ENCODE assay signal across 9 cellular contexts in the genomic region with DNA sequence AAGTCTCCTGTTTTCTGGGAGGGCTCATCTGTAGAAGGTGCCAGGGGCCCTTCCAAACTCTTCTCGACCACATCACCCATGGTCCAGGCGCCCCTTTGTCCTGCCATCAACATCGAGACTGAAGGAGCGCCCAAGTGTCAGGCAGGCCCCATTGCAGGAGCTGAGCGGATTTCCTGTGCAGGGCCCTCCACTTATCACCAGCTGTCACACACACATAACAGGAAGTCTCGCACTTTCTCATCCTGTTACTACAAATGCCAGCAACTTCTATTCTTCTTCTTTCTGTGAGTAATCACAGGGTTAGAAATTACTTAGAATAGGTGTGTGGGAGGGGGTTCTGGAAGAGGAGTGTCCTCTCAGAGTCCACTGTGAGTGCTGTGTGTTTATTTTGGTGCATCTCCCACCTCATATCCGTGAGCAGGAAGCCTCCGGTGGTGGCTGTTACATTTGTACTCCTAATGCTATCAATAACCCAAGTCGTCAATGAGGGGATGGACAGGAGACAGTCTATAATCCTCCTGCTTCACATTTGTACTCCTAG. TPM values are rescaled to one million over a fixed set of nuclear protein-coding genes. Genes with fewer than 3 reads are reported as not detected.
DNase-seq lines count a peak whose midpoint lies in the region; ATAC-seq and TF ChIP-seq lines count a peak whose summit lies in the region.
"Had no signal": no experiment of that assay in that cellular context is flagged by ENCODE, and none has a peak within 500 bp of the region (broad histone marks: within the 10 kb centered on the region; RNA-seq: fewer than 3 reads in every experiment).

A gene with protein sequence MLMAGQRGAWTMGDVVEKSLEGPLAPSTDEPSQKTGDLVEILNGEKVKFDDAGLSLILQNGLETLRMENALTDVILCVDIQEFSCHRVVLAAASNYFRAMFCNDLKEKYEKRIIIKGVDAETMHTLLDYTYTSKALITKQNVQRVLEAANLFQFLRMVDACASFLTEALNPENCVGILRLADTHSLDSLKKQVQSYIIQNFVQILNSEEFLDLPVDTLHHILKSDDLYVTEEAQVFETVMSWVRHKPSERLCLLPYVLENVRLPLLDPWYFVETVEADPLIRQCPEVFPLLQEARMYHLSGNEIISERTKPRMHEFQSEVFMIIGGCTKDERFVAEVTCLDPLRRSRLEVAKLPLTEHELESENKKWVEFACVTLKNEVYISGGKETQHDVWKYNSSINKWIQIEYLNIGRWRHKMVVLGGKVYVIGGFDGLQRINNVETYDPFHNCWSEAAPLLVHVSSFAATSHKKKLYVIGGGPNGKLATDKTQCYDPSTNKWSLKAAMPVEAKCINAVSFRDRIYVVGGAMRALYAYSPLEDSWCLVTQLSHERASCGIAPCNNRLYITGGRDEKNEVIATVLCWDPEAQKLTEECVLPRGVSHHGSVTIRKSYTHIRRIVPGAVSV (minus strand): TSS at position 166 of the 541 bp plus-strand sequence. CDS start 53 bp downstream, at position 113.

- peaks cover 12 to 27% of the 10 kb centered on the region in 2 donors for H3K36me3 Mint-ChIP-seq in CD4-positive, alpha-beta memory T cell

- H4K20me1 ChIP-seq in MM.1S (ENCODE audit: insufficient read depth, low read length) = no peaks in the 10 kb centered on the region

- H3K27ac ChIP-seq in CD4-positive, alpha-beta memory T cell (ENCODE audit: low read depth, low read length) = peak within 1 kb of the TSS; percentile 80
- H3K27ac ChIP-seq in MM.1S (ENCODE audit: low read length) = peak within 1 kb of the TSS; percentile 85

- POLR2A ChIA-PET in CD4-positive, alpha-beta memory T cell (lab: Charles Lee; ENCODE audit: partially characterized antibody) = interaction anchor here (1.0 to 1.7 kb wide), 6 partner anchors 31 to 86 kb away, joined by 3 to 21 read pairs (median 4); a partner anchor contains a TSS

- H3K9ac ChIP-seq in MM.1S (ENCODE audit: low read length) = peak within 1 kb of the TSS; percentile 71

- peak within 1 kb of the TSS; percentile 68 to 70 for H3K4me3 ChIP-seq in CD4-positive, alpha-beta memory T cell (ENCODE audit: low read length in 2 of 2)
- peak within 1 kb of the TSS; percentile 92 for H3K4me3 ChIP-seq in MM.1S (ENCODE audit: low read length)

- peaks cover 47% of the 10 kb centered on the region for H3K4me1 ChIP-seq in CD4-positive, alpha-beta memory T cell (ENCODE audit: insufficient read depth, low read length)
- H3K4me1 ChIP-seq in MM.1S (ENCODE audit: low read length) = peaks cover 19% of the 10 kb centered on the region

- no peak; the same call in 1 of the 2 replicates for TF ChIP-seq CTCF in MM.1S (IDR thresholded peaks at IDR 0.05; ENCODE audit: low read length)

- H3K4me1 Mint-ChIP-seq in CD4-positive, alpha-beta memory T cell = peaks cover 34 to 58% (median 46%) of the 10 kb centered on the region in 4 donors

- peak; percentile 92 for ATAC-seq in GM21515 (IDR thresholded peaks at IDR 0.05; ENCODE audit: unreplicated experiment)
- peak; percentile 85 to 91 for ATAC-seq in left cardiac atrium

- intact Hi-C loops in CD4-positive, alpha-beta memory T cell (cut with micrococcal nuclease) = loop anchor here (1.0 to 2.0 kb wide), 5 partner anchors 31 to 141 kb away; a partner anchor contains a TSS
- intact Hi-C loops in left cardiac atrium (cut with DNase I) = no loop called here

- H3K4me2 ChIP-seq in MM.1S (ENCODE audit: low read depth, low read length) = peak within 1 kb of the TSS; percentile 79

- peak; percentile 60 to 83 (median 69) for DNase-seq in CD4-positive, alpha-beta memory T cell
- DNase-seq in MM.1S (peak; percentile 90), left cardiac atrium (peak; percentile 56), NCI-H226 (no peak), NCI-H1930 (lab: John Stamatoyannopoulos, UW) (no peak)
- peak; percentile 39 for DNase-seq in activated CD8-positive, alpha-beta memory T cell treated with anti-CD3 and anti-CD28 coated beads, Interleukin-2, amount 50 U/mL, for 24 hours (ENCODE audit: extremely low read depth)
- peak; percentile 43 for DNase-seq in stimulated activated CD8-positive, alpha-beta memory T cell treated with anti-CD3 and anti-CD28 coated beads, Interleukin-12 subunit alpha, Interleukin-12 subunit beta, amount 100 ng/mL, for 4 hours (ENCODE audit: low read depth)

- peak within 1 kb of the TSS; percentile 96 to 99 (median 98) for H3K27ac Mint-ChIP-seq in CD4-positive, alpha-beta memory T cell

- H3K9me3 ChIP-seq in CD4-positive, alpha-beta memory T cell (ENCODE audit: control insufficient read depth in 1 of 2, low read length in 2 of 2) = no peaks in the 10 kb centered on the region
- no peaks in the 10 kb centered on the region for H3K9me3 ChIP-seq in MM.1S (replicated peaks; ENCODE audit: insufficient read depth, low read length)

- peak within 1 kb of the TSS; percentile 97 to 100 (median 99) for H3K4me3 Mint-ChIP-seq in CD4-positive, alpha-beta memory T cell

- H3K27me3 Mint-ChIP-seq in CD4-positive, alpha-beta memory T cell = no peaks in the 10 kb centered on the region

- no peaks in the 10 kb centered on the region for H3K9me3 Mint-ChIP-seq in CD4-positive, alpha-beta memory T cell

- no peaks in the 10 kb centered on the region for H3K36me3 ChIP-seq in CD4-positive, alpha-beta memory T cell (ENCODE audit: insufficient read depth, low read length)
- H3K36me3 ChIP-seq in MM.1S (replicated peaks; ENCODE audit: insufficient read depth, low read length) = no peaks in the 10 kb centered on the region

- H3K79me2 ChIP-seq in MM.1S (ENCODE audit: low read length) = peaks cover 59% of the 10 kb centered on the region

- CTCF ChIA-PET in CD4-positive, alpha-beta memory T cell (lab: Charles Lee; ENCODE audit: partially characterized antibody) = interaction anchor here (0.6 to 1.6 kb wide), 2 partner anchors 15 to 33 kb away, joined by 3 to 5 read pairs; no protein-coding TSS in a partner anchor

- H3K27me3 ChIP-seq in CD4-positive, alpha-beta memory T cell (ENCODE audit: insufficient read depth, low read length) = no peaks in the 10 kb centered on the region
- H3K27me3 ChIP-seq in MM.1S (replicated peaks; ENCODE audit: insufficient read depth, low read length) = no peaks in the 10 kb centered on the region

- H2AFZ ChIP-seq in MM.1S (ENCODE audit: low read length) = peak within 1 kb of the TSS; percentile 54

- H3F3A ChIP-seq in MM.1S (ENCODE audit: insufficient read depth, low read length) = peaks cover 50% of the 10 kb centered on the region

- no peaks in the 10 kb centered on the region for H3K9me2 ChIP-seq in MM.1S (replicated peaks; ENCODE audit: insufficient read depth, low read length)

RNA-seq across cellular contexts. Expression of the gene that starts here (rescaled TPM):
- total RNA-seq in CD4-positive, alpha-beta memory T cell = 10 to 100 TPM; 55.9 to 56.1 TPM
- polyA plus RNA-seq in CD4-positive, alpha-beta memory T cell = 10 to 100 TPM in 1 of 2 donors, 1 to 10 TPM in 1; 8.4 to 23.1 TPM
- total RNA-seq in left cardiac atrium = 1 to 10 TPM; 1.7 to 2.1 TPM
- total RNA-seq: epithelial cell of proximal tubule had no signal

Comparison
In these comparisons a context has a peak if more than half of its experiments do, and no peak if none do; other contexts are left out.
1. RNA of the gene that starts here (total RNA-seq): 55.9 to 56.1 TPM in CD4-positive, alpha-beta memory T cell; 1.7 to 2.1 TPM in left cardiac atrium; every median in the first group is over 10 times any median in the second.
2. DNase-seq: peak in CD4-positive, alpha-beta memory T cell (5 of 5), MM.1S (single experiment), activated CD8-positive, alpha-beta memory T cell treated with anti-CD3 and anti-CD28 coated beads, Interleukin-2, amount 50 U/mL, for 24 hours (single experiment), left cardiac atrium (single experiment) and stimulated activated CD8-positive, alpha-beta memory T cell treated with anti-CD3 and anti-CD28 coated beads, Interleukin-12 subunit alpha, Interleukin-12 subunit beta, amount 100 ng/mL, for 4 hours (single experiment); none in NCI-H226 (single experiment) and NCI-H1930 (0 of 2).